15 cellular contexts compared by ENCODE assay signal in genomic region chr17:79073706-79074088, GRCh38. TPM values are rescaled to one million over a fixed set of nuclear protein-coding genes. Genes with fewer than 3 reads are reported as not detected.
DNase-seq lines count a peak whose midpoint lies in the region; ATAC-seq and TF ChIP-seq lines count a peak whose summit lies in the region.
"Had no signal": no experiment of that assay in that cellular context is flagged by ENCODE, and none has a peak within 500 bp of the region (broad histone marks: within the 10 kb centered on the region; RNA-seq: fewer than 3 reads in every experiment).

No MANE protein-coding gene starts in this region.

- TF ChIP-seq EP300 in tibial nerve (IDR thresholded peaks at IDR 0.05) = no peak

- intact Hi-C loops in ascending aorta (cut with DNase I) = loop anchor here (10.0 kb wide), 1 partner anchor 289 kb away; the partner anchor contains the start of gene CYTH1
- intact Hi-C loops in mucosa of descending colon (cut with DNase I, micrococcal nuclease) = no loop called here
- intact Hi-C loops in activated naive CD4-positive, alpha-beta T cell treated with anti-CD3 and anti-CD28 coated beads for 36 hours (cut with micrococcal nuclease) = no loop called here

- 80 to 84% methylated on average over 5 to 6 of the region's 6 CpGs for WGBS in tibial nerve, 2 donors

- DNase-seq in activated naive CD4-positive, alpha-beta T cell treated with anti-CD3 and anti-CD28 coated beads, Interleukin-2, amount 50 U/mL, for 72 hours (ENCODE audit: low spot score in 2 of 2) = no peak
- DNase-seq in ascending aorta (ENCODE audit: low spot score in 2 of 2) (peak in 1 of 2 donors; percentile 78), mucosa of descending colon (peak; percentile 84 to 88 (median 84)), tibial nerve (ENCODE audit: low spot score in 2 of 2) (no peak), NCI-H345 treated with DMSO at 0.1 percent for 48 hours (lab: John Stamatoyannopoulos, UW; ENCODE audit: unreplicated experiment) (no peak)
- no peak for DNase-seq in activated T-cell treated with anti-CD3 and anti-CD28 coated beads, Interleukin-2, amount 50 U/mL, for 1 hour
- DNase-seq in activated naive CD4-positive, alpha-beta T cell treated with anti-CD3 and anti-CD28 coated beads for 36 hours = no peak
- DNase-seq: activated T-cell treated with anti-CD3 and anti-CD28 coated beads, Interleukin-2, amount 50 U/mL, for 72 hours; dermis blood vessel endothelial cell; GM23248; kidney glomerular epithelial cell; NCI-H146; NCI-H510A had no signal

- TF ChIP-seq CTCF in ascending aorta (IDR thresholded peaks at IDR 0.05) = no peak
- no peak for TF ChIP-seq CTCF in mucosa of descending colon (IDR thresholded peaks at IDR 0.05)
- no peak for TF ChIP-seq CTCF in tibial nerve (IDR thresholded peaks at IDR 0.05)

- H3K4me1 Mint-ChIP-seq in activated naive CD4-positive, alpha-beta T cell treated with anti-CD3 and anti-CD28 coated beads, Interleukin-2, amount 50 U/mL, for 24 hours = peaks cover 17% of the 10 kb centered on the region
- peaks cover 19% of the 10 kb centered on the region for H3K4me1 Mint-ChIP-seq in activated naive CD4-positive, alpha-beta T cell treated with anti-CD3 and anti-CD28 coated beads for 36 hours (ENCODE audit: low read depth)

- CTCF ChIA-PET in activated naive CD4-positive, alpha-beta T cell treated with anti-CD3 and anti-CD28 coated beads for 36 hours (lab: Charles Lee) = interaction anchor here (0.6 to 1.8 kb wide), 5 partner anchors 8 to 275 kb away, joined by 4 to 7 read pairs (median 5); no protein-coding TSS in a partner anchor

- H3K27ac ChIP-seq in ascending aorta = peak overlapping the region; percentile 66 to 84
- peak overlapping the region in 3 of 4 donors; percentile 88 to 96 (median 89) for H3K27ac ChIP-seq in tibial nerve
- H3K27ac ChIP-seq: SK-N-MC had no signal

- no peaks in the 10 kb centered on the region for H3K27me3 ChIP-seq in ascending aorta
- no peaks in the 10 kb centered on the region for H3K27me3 ChIP-seq in tibial nerve

- H3K27me3 Mint-ChIP-seq in activated naive CD4-positive, alpha-beta T cell treated with anti-CD3 and anti-CD28 coated beads, Interleukin-2, amount 50 U/mL, for 24 hours = no peaks in the 10 kb centered on the region
- no peaks in the 10 kb centered on the region for H3K27me3 Mint-ChIP-seq in activated naive CD4-positive, alpha-beta T cell treated with anti-CD3 and anti-CD28 coated beads for 36 hours (ENCODE audit: low read depth)

- H3K36me3 Mint-ChIP-seq in activated naive CD4-positive, alpha-beta T cell treated with anti-CD3 and anti-CD28 coated beads, Interleukin-2, amount 50 U/mL, for 24 hours = peaks cover 2% of the 10 kb centered on the region
- H3K36me3 Mint-ChIP-seq in activated naive CD4-positive, alpha-beta T cell treated with anti-CD3 and anti-CD28 coated beads, Interleukin-2, amount 50 U/mL, for 72 hours = no peaks in the 10 kb centered on the region
- H3K36me3 Mint-ChIP-seq in activated naive CD4-positive, alpha-beta T cell treated with anti-CD3 and anti-CD28 coated beads for 36 hours (ENCODE audit: low read depth) = no peaks in the 10 kb centered on the region

- no peak overlapping the region for H3K27ac Mint-ChIP-seq in activated naive CD4-positive, alpha-beta T cell treated with anti-CD3 and anti-CD28 coated beads, Interleukin-2, amount 50 U/mL, for 24 hours
- no peak overlapping the region for H3K27ac Mint-ChIP-seq in activated naive CD4-positive, alpha-beta T cell treated with anti-CD3 and anti-CD28 coated beads, Interleukin-2, amount 50 U/mL, for 72 hours
- no peak overlapping the region for H3K27ac Mint-ChIP-seq in activated naive CD4-positive, alpha-beta T cell treated with anti-CD3 and anti-CD28 coated beads for 36 hours

- no peaks in the 10 kb centered on the region for H3K9me3 ChIP-seq in ascending aorta
- no peaks in the 10 kb centered on the region for H3K9me3 ChIP-seq in mucosa of descending colon
- no peaks in the 10 kb centered on the region for H3K9me3 ChIP-seq in tibial nerve

- no peak for ATAC-seq in activated naive CD4-positive, alpha-beta T cell treated with anti-CD3 and anti-CD28 coated beads, Interleukin-2, amount 50 U/mL, for 72 hours
- peak; percentile 75 for ATAC-seq in mucosa of descending colon

- H3K4me1 ChIP-seq in ascending aorta (peaks cover 3 to 15% of the 10 kb centered on the region in 2 donors), mucosa of descending colon (ENCODE audit: low read depth) (peaks cover 39% of the 10 kb centered on the region), tibial nerve (peaks cover 0 to 28% (median 11%) of the 10 kb centered on the region in 4 donors)

- no peak for TF ChIP-seq POLR2A in tibial nerve (IDR thresholded peaks at IDR 0.05)

- H3K4me3 ChIP-seq in ascending aorta (peak overlapping the region in 1 of 2 donors; percentile 77), mucosa of descending colon (no peak overlapping the region), tibial nerve (no peak overlapping the region)

- H3K9me3 Mint-ChIP-seq in activated naive CD4-positive, alpha-beta T cell treated with anti-CD3 and anti-CD28 coated beads, Interleukin-2, amount 50 U/mL, for 24 hours = no peaks in the 10 kb centered on the region
- no peaks in the 10 kb centered on the region for H3K9me3 Mint-ChIP-seq in activated naive CD4-positive, alpha-beta T cell treated with anti-CD3 and anti-CD28 coated beads, Interleukin-2, amount 50 U/mL, for 72 hours
- no peaks in the 10 kb centered on the region for H3K9me3 Mint-ChIP-seq in activated naive CD4-positive, alpha-beta T cell treated with anti-CD3 and anti-CD28 coated beads for 36 hours
- H3K9me3 Mint-ChIP-seq: activated T-cell treated with anti-CD3 and anti-CD28 coated beads, Interleukin-2, amount 50 U/mL, for 72 hours had no signal

- peak overlapping the region; percentile 26 for H3K4me3 Mint-ChIP-seq in activated naive CD4-positive, alpha-beta T cell treated with anti-CD3 and anti-CD28 coated beads, Interleukin-2, amount 50 U/mL, for 24 hours
- H3K4me3 Mint-ChIP-seq in activated naive CD4-positive, alpha-beta T cell treated with anti-CD3 and anti-CD28 coated beads for 36 hours = no peak overlapping the region

- H3K36me3 ChIP-seq in ascending aorta = peaks cover 3 to 12% of the 10 kb centered on the region in 2 donors
- H3K36me3 ChIP-seq in mucosa of descending colon (ENCODE audit: low read depth) = no peaks in the 10 kb centered on the region
- peaks cover 0 to 16% (median 0%) of the 10 kb centered on the region in 3 donors for H3K36me3 ChIP-seq in tibial nerve

RNA-seq across cellular contexts. Expression of gene ENGASE, which starts 0.9 kb away (rescaled TPM):
- total RNA-seq in activated naive CD4-positive, alpha-beta T cell treated with anti-CD3 and anti-CD28 coated beads, Interleukin-2, amount 50 U/mL, for 72 hours = 10 to 100 TPM; 31.5 to 40.5 TPM
- total RNA-seq in ascending aorta (13.2 TPM), mucosa of descending colon (100 to 1,000 TPM in 1 of 3 donors, 10 to 100 TPM in 2; 89.6 to 160 (median 97.4) TPM), tibial nerve (10 to 100 TPM; 29.9 to 64.8 (median 57.1) TPM)
- total RNA-seq in activated naive CD4-positive, alpha-beta T cell treated with anti-CD3 and anti-CD28 coated beads for 36 hours = 10 to 100 TPM; 49.5 to 51.2 TPM

RNA-seq across cellular contexts. Expression of gene C1QTNF1, which starts 49.7 kb away (rescaled TPM):
- total RNA-seq in activated naive CD4-positive, alpha-beta T cell treated with anti-CD3 and anti-CD28 coated beads, Interleukin-2, amount 50 U/mL, for 72 hours = not detected
- total RNA-seq in ascending aorta (435 TPM), mucosa of descending colon (10 to 100 TPM; 16.9 to 33.3 (median 22.1) TPM), tibial nerve (100 to 1,000 TPM in 1 of 4 donors, 10 to 100 TPM in 3; 67.1 to 147 (median 90.0) TPM)
- under 1 TPM; 0.14 to 0.32 TPM for total RNA-seq in activated naive CD4-positive, alpha-beta T cell treated with anti-CD3 and anti-CD28 coated beads for 36 hours

Comparison
In these comparisons a context has a peak if more than half of its experiments do, and no peak if none do; other contexts are left out.
1. DNase-seq: peak in mucosa of descending colon (3 of 3); none in activated naive CD4-positive, alpha-beta T cell treated with anti-CD3 and anti-CD28 coated beads, Interleukin-2, amount 50 U/mL, for 72 hours (0 of 2), tibial nerve (0 of 2), activated T-cell treated with anti-CD3 and anti-CD28 coated beads, Interleukin-2, amount 50 U/mL, for 1 hour (single experiment), NCI-H345 treated with DMSO at 0.1 percent for 48 hours (single experiment) and activated naive CD4-positive, alpha-beta T cell treated with anti-CD3 and anti-CD28 coated beads for 36 hours (single experiment).
2. RNA of gene C1QTNF1, which starts 49.7 kb away (total RNA-seq): 435 TPM in ascending aorta (single experiment), 67.1 to 147 TPM in tibial nerve and 16.9 to 33.3 TPM in mucosa of descending colon; 0.14 to 0.32 TPM in activated naive CD4-positive, alpha-beta T cell treated with anti-CD3 and anti-CD28 coated beads for 36 hours and not detected in activated naive CD4-positive, alpha-beta T cell treated with anti-CD3 and anti-CD28 coated beads, Interleukin-2, amount 50 U/mL, for 72 hours; every median in the first group is over 10 times any median in the second.